Comparison of ENCODE assay signal across 10 cellular contexts in genomic region chr1:39142394-39143060, GRCh38.
DNase-seq lines count a peak whose midpoint lies in the region; ATAC-seq and TF ChIP-seq lines count a peak whose summit lies in the region.
"Had no signal": no experiment of that assay in that cellular context is flagged by ENCODE, and none has a peak within 500 bp of the region (broad histone marks: within the 10 kb centered on the region; RNA-seq: fewer than 3 reads in every experiment).

No MANE protein-coding gene starts in this region.

- ATAC-seq in WTC11 = peak; percentile 63
- ATAC-seq in GM21786 (IDR thresholded peaks at IDR 0.05; ENCODE audit: unreplicated experiment) = no peak
- ATAC-seq: GM12878 had no signal

- DNase-seq in WTC11 (ENCODE audit: low spot score) (peak; percentile 41), islet precursor cell (peak; percentile 93), stomach (peak; percentile 51), NCI-H446 (lab: John Stamatoyannopoulos, UW) (no peak), tibial nerve (ENCODE audit: low spot score in 2 of 2) (no peak), activated gamma-delta T cell treated with Interleukin-2 at 50 U/mL for 16 hours (no peak)
- DNase-seq: activated naive CD8-positive, alpha-beta T cell treated with anti-CD3 and anti-CD28 coated beads for 36 hours had no signal

- H3K4me1 Mint-ChIP-seq in WTC11 = peaks cover 62% of the 10 kb centered on the region

- TF ChIP-seq CTCF in WTC11 (IDR thresholded peaks at IDR 0.05) = no peak
- no peak for TF ChIP-seq CTCF in stomach (IDR thresholded peaks at IDR 0.05)
- TF ChIP-seq CTCF in tibial nerve (IDR thresholded peaks at IDR 0.05) = no peak

- H3K9ac ChIP-seq in HUES48 (ENCODE audit: low read depth, low read length) = peak overlapping the region; percentile 30; the same call in 1 of the 2 replicates

- peaks cover 3% of the 10 kb centered on the region; the same call in 1 of the 2 replicates for H3K36me3 Mint-ChIP-seq in WTC11
- H3K36me3 Mint-ChIP-seq: activated naive CD8-positive, alpha-beta T cell treated with anti-CD3 and anti-CD28 coated beads for 36 hours had no signal

- no peak overlapping the region for H3K4me3 ChIP-seq in HUES48 (ENCODE audit: low read depth, low read length)
- H3K4me3 ChIP-seq in stomach = no peak overlapping the region
- H3K4me3 ChIP-seq in tibial nerve = no peak overlapping the region
- H3K4me3 ChIP-seq: GM12878 had no signal

- H3K4me1 ChIP-seq in HUES48 (ENCODE audit: control insufficient read depth, insufficient read depth, low read length) (peaks cover 28% of the 10 kb centered on the region), stomach (peaks cover 0 to 43% (median 22%) of the 10 kb centered on the region in 4 donors), tibial nerve (peaks cover 0 to 13% (median 0%) of the 10 kb centered on the region in 4 donors)

- H3K27ac ChIP-seq in HUES48 (ENCODE audit: low read depth, low read length) (peak overlapping the region; percentile 80), stomach (peak overlapping the region; percentile 0 to 45 (median 17)), tibial nerve (no peak overlapping the region)

- TF ChIP-seq POLR2A in stomach (IDR thresholded peaks at IDR 0.05) = no peak
- no peak for TF ChIP-seq POLR2A in tibial nerve (IDR thresholded peaks at IDR 0.05)

- WGBS in stomach, 5 donors = 51 to 78% (median 60%) methylated on average over 3 of the region's 3 CpGs
- WGBS in tibial nerve, 2 donors = 83 to 84% methylated on average over 3 of the region's 3 CpGs

- CTCF ChIA-PET in WTC11 (lab: Charles Lee) = interaction anchor here (0.6 to 5.5 kb wide), 14 partner anchors 8 to 464 kb away, joined by 3 to 63 read pairs (median 6); no protein-coding TSS in a partner anchor

- H3K27me3 Mint-ChIP-seq in WTC11 (ENCODE audit: low read depth) = no peaks in the 10 kb centered on the region

- H3K27me3 ChIP-seq in HUES48 (ENCODE audit: control insufficient read depth, insufficient read depth, low read length) (no peaks in the 10 kb centered on the region), stomach (no peaks in the 10 kb centered on the region), tibial nerve (no peaks in the 10 kb centered on the region)

- H3K9me3 ChIP-seq in HUES48 (ENCODE audit: control insufficient read depth, insufficient read depth, low read length) = no peaks in the 10 kb centered on the region
- H3K9me3 ChIP-seq in stomach = no peaks in the 10 kb centered on the region
- no peaks in the 10 kb centered on the region for H3K9me3 ChIP-seq in tibial nerve

- POLR2A ChIA-PET in WTC11 (lab: Charles Lee) = interaction anchor here (0.7 to 2.7 kb wide), 9 partner anchors 8 to 49 kb away, joined by 3 to 27 read pairs (median 6); no protein-coding TSS in a partner anchor

- H3K9me3 Mint-ChIP-seq in WTC11 = peaks cover 3% of the 10 kb centered on the region; the same call in 1 of the 2 replicates
- H3K9me3 Mint-ChIP-seq: activated naive CD8-positive, alpha-beta T cell treated with anti-CD3 and anti-CD28 coated beads for 36 hours had no signal

- H3K4me3 Mint-ChIP-seq in WTC11 = no peak overlapping the region
- H3K4me3 Mint-ChIP-seq: activated naive CD8-positive, alpha-beta T cell treated with anti-CD3 and anti-CD28 coated beads for 36 hours had no signal

- H3K36me3 ChIP-seq in HUES48 (ENCODE audit: control insufficient read depth, insufficient read depth, low read length) = no peaks in the 10 kb centered on the region; the same call in 1 of the 2 replicates
- H3K36me3 ChIP-seq in stomach = no peaks in the 10 kb centered on the region
- no peaks in the 10 kb centered on the region for H3K36me3 ChIP-seq in tibial nerve

- H3K27ac Mint-ChIP-seq in WTC11 = peak overlapping the region; percentile 97
- H3K27ac Mint-ChIP-seq: activated naive CD8-positive, alpha-beta T cell treated with anti-CD3 and anti-CD28 coated beads for 36 hours had no signal

- TF ChIP-seq EP300 in stomach (IDR thresholded peaks at IDR 0.05) = no peak
- TF ChIP-seq EP300 in tibial nerve (IDR thresholded peaks at IDR 0.05) = no peak

- intact Hi-C loops in stomach (cut with DNase I; ENCODE audit: low total_unique reads) = no loop called here

TF ChIP-seq in WTC11, 78 proteins besides CTCF, POLR2A, EP300 and RAD21:
- TF ChIP-seq FOXK1 (CRISPR knock-in tag; IDR thresholded peaks at IDR 0.05) (no peak), FOXP4 (CRISPR knock-in tag; IDR thresholded peaks at IDR 0.05) (no peak), E2F5 (CRISPR knock-in tag; IDR thresholded peaks at IDR 0.05) (no peak), ZNF263 (CRISPR knock-in tag; IDR thresholded peaks at IDR 0.05; ENCODE audit: low read depth) (peak; percentile 89; the same call in 1 of the 2 replicates), RELA (CRISPR knock-in tag; IDR thresholded peaks at IDR 0.05; ENCODE audit: borderline replicate concordance) (no peak), GABPB1 (CRISPR knock-in tag; IDR thresholded peaks at IDR 0.05) (no peak), PRRX2 (CRISPR knock-in tag; IDR thresholded peaks at IDR 0.05) (no peak), NFE2L1 (CRISPR knock-in tag; IDR thresholded peaks at IDR 0.05) (peak; percentile 57; the same call in 1 of the 2 replicates)

Comparison
In these comparisons a context has a peak if more than half of its experiments do, and no peak if none do; other contexts are left out.
1. H3K27ac ChIP-seq: peak in HUES48 (single experiment) and stomach (5 of 5); none in tibial nerve (0 of 4).
2. DNase-seq: peak in WTC11 (single experiment), islet precursor cell (single experiment) and stomach (single experiment); none in NCI-H446 (0 of 2), tibial nerve (0 of 2) and activated gamma-delta T cell treated with Interleukin-2 at 50 U/mL for 16 hours (single experiment).